In the genomic region with DNA sequence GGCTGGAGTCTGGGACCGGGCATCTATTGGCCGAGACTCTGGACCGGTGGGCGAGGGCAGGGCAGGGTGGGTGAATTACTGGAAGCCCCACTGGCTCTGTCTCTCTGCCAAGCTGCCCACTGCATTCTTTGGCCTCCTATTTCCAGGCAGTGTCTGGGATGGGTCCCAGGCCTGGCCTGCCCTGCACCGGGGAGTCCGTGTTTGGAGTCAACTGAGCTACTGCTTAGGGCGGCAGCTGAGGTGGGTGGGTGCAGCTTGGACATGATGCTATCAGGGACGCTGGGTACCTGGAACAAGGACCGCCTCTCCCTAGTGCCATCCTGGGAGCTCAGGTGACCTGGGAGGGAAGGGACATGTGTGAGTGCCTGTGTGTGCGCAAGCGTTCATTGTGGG, we compare ENCODE assay signal across 15 cellular contexts. TPM values are rescaled to one million over a fixed set of nuclear protein-coding genes. Genes with fewer than 3 reads are reported as not detected.
DNase-seq lines count a peak whose midpoint lies in the region; ATAC-seq, FAIRE-seq and TF ChIP-seq lines count a peak whose summit lies in the region.
"Had no signal": no experiment of that assay in that cellular context is flagged by ENCODE, and none has a peak within 500 bp of the region (broad histone marks: within the 10 kb centered on the region; RNA-seq: fewer than 3 reads in every experiment).

No MANE protein-coding gene starts in this region.

- BruUV-seq in HepG2 (replicated peaks; lab: Mats Ljungman, UMichigan), result no TSS peak

- intact Hi-C loops in HepG2 (cut with micrococcal nuclease; ENCODE audit: unreplicated experiment) (no loop called here), right lobe of liver (cut with DNase I) (no loop called here)

- H2AFZ ChIP-seq in HepG2 (ENCODE audit: low read length) (no peak overlapping the region), osteoblast (ENCODE audit: low read length) (no peak overlapping the region)

- TF ChIP-seq POLR2A in HepG2 (IDR thresholded peaks at IDR 0.05; ENCODE audit: insufficient read depth in 1 of 2, low read depth in 2 of 2, low read length in 2 of 2) (no peak), right lobe of liver (IDR thresholded peaks at IDR 0.05) (no peak)

- H4K20me1 ChIP-seq in HepG2 (ENCODE audit: insufficient read depth, low read length), result no peaks in the 10 kb centered on the region
- H4K20me1 ChIP-seq in osteoblast (ENCODE audit: insufficient read depth, low read length), result no peaks in the 10 kb centered on the region

- peaks cover 17% of the 10 kb centered on the region for H3K4me1 ChIP-seq in HepG2 (ENCODE audit: insufficient read depth, low read length)
- H3K4me1 ChIP-seq in right lobe of liver, result peaks cover 0 to 8% (median 0%) of the 10 kb centered on the region in 4 donors
- peaks cover 14% of the 10 kb centered on the region for H3K4me1 ChIP-seq in osteoblast (ENCODE audit: insufficient read depth, low read length)

- no peak overlapping the region for H3K9ac ChIP-seq in HepG2 (ENCODE audit: insufficient read depth, low read depth, low read length)

- H3K27me3 ChIP-seq in HepG2 (ENCODE audit: control insufficient read depth in 1 of 2, insufficient read depth in 2 of 2, low read length in 2 of 2) (peaks cover 9 to 47% of the 10 kb centered on the region in 2 experiments), right lobe of liver (no peaks in the 10 kb centered on the region), osteoblast (ENCODE audit: insufficient read depth, low read length) (no peaks in the 10 kb centered on the region)

- in situ Hi-C loops in HepG2 (cut with HindIII; ENCODE audit: extremely low pct_ligation_motif_present, low pct_unique_long_range_greater_than_20kb), result no loop called here

- POLR2A ChIA-PET in HepG2 (lab: Yijun Ruan, JAX), result interaction anchor here (1.4 kb wide), 1 partner anchor 120 kb away, joined by 3 read pairs; no protein-coding TSS in a partner anchor

- CTCF ChIA-PET in HepG2 (lab: Yijun Ruan, JAX; ENCODE audit: low intra/inter-chr PET ratio, low total read pairs), result no interaction called here

- no peak overlapping the region for H3K4me2 ChIP-seq in HepG2 (ENCODE audit: low read depth, low read length)
- H3K4me2 ChIP-seq in osteoblast (ENCODE audit: insufficient read depth, low read length), result no peak overlapping the region

- TF ChIP-seq EP300 in HepG2 (IDR thresholded peaks at IDR 0.05; ENCODE audit: low read depth in 2 of 2, low read length in 2 of 2) (no peak), HepG2 (CRISPR knock-in tag; IDR thresholded peaks at IDR 0.05; ENCODE audit: borderline replicate concordance) (no peak)

- H3K4me3 ChIP-seq in HepG2 (replicated peaks in 1 of 3; ENCODE audit: insufficient read depth in 1 of 3, low read depth in 2 of 3, low read length in 3 of 3) (no peak overlapping the region), right lobe of liver (no peak overlapping the region), osteoblast (ENCODE audit: insufficient read depth, low read length) (no peak overlapping the region)

- FAIRE-seq in HepG2 (lab: Jason Lieb, UNC), result no peak

- H3K27ac ChIP-seq in HepG2 (ENCODE audit: extremely low read length, insufficient read depth, low read length) (no peak overlapping the region), right lobe of liver (no peak overlapping the region), epithelial cell of prostate (peak overlapping the region; percentile 91), osteoblast (ENCODE audit: low read depth, low read length) (no peak overlapping the region)

- H3K9me3 ChIP-seq in HepG2 (ENCODE audit: low read length), result peaks cover 2% of the 10 kb centered on the region; the same call in 1 of the 2 replicates
- H3K9me3 ChIP-seq in right lobe of liver, result no peaks in the 10 kb centered on the region
- H3K9me3 ChIP-seq in osteoblast (ENCODE audit: low read depth, low read length), result no peaks in the 10 kb centered on the region

- DNase-seq in HepG2 (ENCODE audit: low spot score) (no peak), right lobe of liver (no peak), epithelial cell of prostate (ENCODE audit: low read depth, low spot score) (no peak), osteoblast (ENCODE audit: insufficient read length, low spot score, missing footprints) (peak; percentile 31), SW 1271 (lab: John Stamatoyannopoulos, UW) (no peak), putamen (ENCODE audit: low spot score) (no peak)
- DNase-seq in activated CD8-positive, alpha-beta memory T cell treated with anti-CD3 and anti-CD28 coated beads, Interleukin-2, amount 50 U/mL, for 48 hours, result no peak
- no peak for DNase-seq in activated CD8-positive, alpha-beta memory T cell treated with anti-CD3 and anti-CD28 coated beads for 24 hours
- DNase-seq: 8988T; C1 segment of cervical spinal cord; Calu3; CD4-positive, alpha-beta T cell; DMS 273 treated with DMSO at 0.1 percent for 48 hours; HCEC 1CT; HFFc6 had no signal

- no peaks in the 10 kb centered on the region for H3K79me2 ChIP-seq in HepG2 (ENCODE audit: insufficient read depth, low read length)
- H3K79me2 ChIP-seq in osteoblast (ENCODE audit: insufficient read depth, low read length), result no peaks in the 10 kb centered on the region

- 66% methylated on average over 11 of the region's 11 CpGs for WGBS in HepG2 (ENCODE audit: low lambda C conversion rate)
- WGBS in right lobe of liver (ENCODE audit: insufficient coverage, low coverage, low lambda C conversion rate, missing lambda C conversion rate), result 100% methylated on average over 1 of the region's 11 CpGs

- no peak for TF ChIP-seq RAD21 in HepG2 (CRISPR knock-in tag; IDR thresholded peaks at IDR 0.05)

- ATAC-seq in HepG2, result no peak
- no peak for ATAC-seq in right lobe of liver

- TF ChIP-seq CTCF in HepG2 (CRISPR knock-in tag; IDR thresholded peaks at IDR 0.05) (no peak), right lobe of liver (IDR thresholded peaks at IDR 0.05) (no peak), osteoblast (IDR thresholded peaks at IDR 0.05; ENCODE audit: extremely low read depth, low read depth, low read length) (no peak)

- H3K36me3 ChIP-seq in HepG2 (replicated peaks in 1 of 2; ENCODE audit: control insufficient read depth in 1 of 2, insufficient read depth in 2 of 2, low read length in 2 of 2) (no peaks in the 10 kb centered on the region), right lobe of liver (no peaks in the 10 kb centered on the region), osteoblast (ENCODE audit: insufficient read depth, low read length) (no peaks in the 10 kb centered on the region)

TF ChIP-seq in HepG2, 621 proteins besides CTCF, POLR2A, EP300 and RAD21:
- TF ChIP-seq, protein P1, sequence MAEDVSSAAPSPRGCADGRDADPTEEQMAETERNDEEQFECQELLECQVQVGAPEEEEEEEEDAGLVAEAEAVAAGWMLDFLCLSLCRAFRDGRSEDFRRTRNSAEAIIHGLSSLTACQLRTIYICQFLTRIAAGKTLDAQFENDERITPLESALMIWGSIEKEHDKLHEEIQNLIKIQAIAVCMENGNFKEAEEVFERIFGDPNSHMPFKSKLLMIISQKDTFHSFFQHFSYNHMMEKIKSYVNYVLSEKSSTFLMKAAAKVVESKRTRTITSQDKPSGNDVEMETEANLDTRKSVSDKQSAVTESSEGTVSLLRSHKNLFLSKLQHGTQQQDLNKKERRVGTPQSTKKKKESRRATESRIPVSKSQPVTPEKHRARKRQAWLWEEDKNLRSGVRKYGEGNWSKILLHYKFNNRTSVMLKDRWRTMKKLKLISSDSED (CRISPR knock-in tag; IDR thresholded peaks at IDR 0.05), result no peak
- TF ChIP-seq MXD1 (CRISPR knock-in tag; IDR thresholded peaks at IDR 0.05), result 0 out of 2 replicates have a peak, but pooled peaks have one; percentile 36

RNA-seq across cellular contexts. Expression of gene SOCS3, which starts 58.1 kb away (rescaled TPM):
- total RNA-seq in HepG2 (2016; rRNA removed; fragmentation: Illumina TruSeq; extraction: Trizol) (0.66 and 0.77 TPM in 2 replicates), right lobe of liver (10 to 100 TPM in 4 of 6 experiments, 1 to 10 TPM in 2; 1.2 to 87.3 (median 24.1) TPM), osteoblast (78.1 and 95.2 TPM in 2 replicates)
- 0.30 and 0.35 TPM in 2 replicates for total RNA-seq in HepG2 (2016; cell fraction: cytosol; rRNA removed; fragmentation: Illumina TruSeq; extraction: Trizol; ENCODE audit: low read depth)
- 0.59 and 0.95 TPM in 2 replicates for total RNA-seq in HepG2 (2016; cell fraction: insoluble cytoplasmic fraction; rRNA removed; fragmentation: Illumina TruSeq; extraction: Trizol)
- 0.83 and 0.93 TPM in 2 replicates for total RNA-seq in HepG2 (2016; cell fraction: membrane; rRNA removed; fragmentation: Illumina TruSeq; extraction: Trizol)
- 0.66 and 1.2 TPM in 2 replicates for total RNA-seq in HepG2 (2016; cell fraction: nucleus; rRNA removed; fragmentation: Illumina TruSeq; extraction: Trizol)
- polyA plus RNA-seq in HepG2 (2011; rRNA removed), result 2.4 and 3.2 TPM in 2 replicates
- polyA plus RNA-seq in HepG2 (2011; cell fraction: cytosol; rRNA removed), result 2.4 and 2.6 TPM in 2 replicates
- polyA plus RNA-seq in HepG2 (2011; cell fraction: nucleus; rRNA removed), result 4.1 and 5.9 TPM in 2 replicates
- polyA plus RNA-seq in HepG2 (2012), result 0.94 and 3.5 TPM in 2 replicates
- 0.05 and 0.10 TPM in 2 replicates for polyA plus RNA-seq in HepG2 (2016; cell fraction: cytosol; fragmentation: Illumina TruSeq; extraction: Trizol; ENCODE audit: low read depth)
- 0.32 and 0.52 TPM in 2 replicates for polyA plus RNA-seq in HepG2 (2016; cell fraction: insoluble cytoplasmic fraction; fragmentation: Illumina TruSeq; extraction: Trizol; ENCODE audit: low read depth)
- polyA plus RNA-seq in HepG2 (2016; cell fraction: membrane; fragmentation: Illumina TruSeq; extraction: Trizol; ENCODE audit: low read depth), result 0.27 and 0.28 TPM in 2 replicates
- 1.1 and 1.3 TPM in 2 replicates for polyA plus RNA-seq in HepG2 (2016; cell fraction: nucleus; fragmentation: Illumina TruSeq; extraction: Trizol; ENCODE audit: insufficient read depth, low read depth)
- polyA minus RNA-seq in HepG2 (2011; rRNA and poly(A)+ RNA removed; ENCODE audit: low replicate concordance), result 11.0 and 18.7 TPM in 2 replicates
- 6.9 and 7.9 TPM in 2 replicates for polyA minus RNA-seq in HepG2 (2011; cell fraction: cytosol; rRNA and poly(A)+ RNA removed)
- 3.5 and 5.2 TPM in 2 replicates for polyA minus RNA-seq in HepG2 (2011; cell fraction: nucleus; rRNA and poly(A)+ RNA removed)
